ENCODE assay signal across 8 cellular contexts in genomic region chr1:167454929-167455785, GRCh38.
DNase-seq lines count a peak whose midpoint lies in the region; ATAC-seq, FAIRE-seq and TF ChIP-seq lines count a peak whose summit lies in the region.

No MANE protein-coding gene starts in this region.

- no peaks in the 10 kb centered on the region for H3K36me3 ChIP-seq in endothelial cell of umbilical vein (ENCODE audit: control insufficient read depth in 2 of 2, extremely low read depth in 1 of 2, insufficient read depth in 2 of 2, low read length in 2 of 2)
- H3K36me3 ChIP-seq in mucosa of descending colon (ENCODE audit: low read depth): no peaks in the 10 kb centered on the region

- H3K4me2 ChIP-seq in A549: peak overlapping the region; percentile 92
- peak overlapping the region; percentile 87 for H3K4me2 ChIP-seq in endothelial cell of umbilical vein (ENCODE audit: insufficient read depth, low read length)

- FAIRE-seq in A549 (lab: Jason Lieb, UNC) (no peak), endothelial cell of umbilical vein (lab: Jason Lieb, UNC) (peak; percentile 40)

- H2AFZ ChIP-seq in endothelial cell of umbilical vein (ENCODE audit: low read depth, low read length): peak overlapping the region; percentile 89

- peaks cover 4 to 14% of the 10 kb centered on the region in 2 experiments for H3K27me3 ChIP-seq in endothelial cell of umbilical vein (ENCODE audit: control insufficient read depth in 2 of 2, insufficient read depth in 2 of 2, low read length in 2 of 2)

- TF ChIP-seq POLR2A in A549 (IDR thresholded peaks at IDR 0.05; ENCODE audit: low read length): no peak; the same call in 1 of the 2 replicates
- peak; percentile 9 for TF ChIP-seq POLR2A in GM18505 (IDR thresholded peaks at IDR 0.05; ENCODE audit: borderline replicate concordance, extremely low read depth, insufficient read depth, insufficient read length)
- no peak for TF ChIP-seq POLR2A in endothelial cell of umbilical vein (IDR thresholded peaks at IDR 0.05; ENCODE audit: low read depth, low read length)

- peak; percentile 86 to 92 for ATAC-seq in A549
- ATAC-seq in GM18505 (IDR thresholded peaks at IDR 0.05; ENCODE audit: unreplicated experiment): peak; percentile 65
- ATAC-seq in HG03095 (IDR thresholded peaks at IDR 0.05; ENCODE audit: unreplicated experiment): peak; percentile 55
- peak; percentile 85 for ATAC-seq in mucosa of descending colon

- H3K4me1 ChIP-seq in A549: peaks cover 6% of the 10 kb centered on the region; the same call in 1 of the 3 replicates
- H3K4me1 ChIP-seq in endothelial cell of umbilical vein (ENCODE audit: control insufficient read depth, extremely low read depth, insufficient read depth, low read length): peaks cover 5% of the 10 kb centered on the region
- no peaks in the 10 kb centered on the region for H3K4me1 ChIP-seq in mucosa of descending colon (ENCODE audit: low read depth)

- no peaks in the 10 kb centered on the region for H4K20me1 ChIP-seq in endothelial cell of umbilical vein (replicated peaks; ENCODE audit: control insufficient read depth, extremely low read depth, insufficient read depth, low read length)

- DNase-seq in A549 (ENCODE audit: low read depth in 1 of 2, low spot score in 1 of 2) (peak; percentile 41 to 59), NCI-H748 treated with DMSO at 0.1 percent for 48 hours (lab: John Stamatoyannopoulos, UW) (peak; percentile 15), endothelial cell of umbilical vein (ENCODE audit: low read depth, low spot score) (peak; percentile 15), mucosa of descending colon (peak; percentile 73 to 88 (median 84))
- DNase-seq in activated CD8-positive, alpha-beta memory T cell treated with anti-CD3 and anti-CD28 coated beads, Interleukin-2, amount 50 U/mL, for 24 hours (ENCODE audit: extremely low read depth): peak; percentile 54
- peak; percentile 85 for DNase-seq in stimulated activated CD8-positive, alpha-beta memory T cell treated with anti-CD3 and anti-CD28 coated beads, Interleukin-4, amount 100 ng/mL, for 48 hours

- TF ChIP-seq CTCF in A549 (IDR thresholded peaks at IDR 0.05): no peak
- no peak for TF ChIP-seq CTCF in endothelial cell of umbilical vein (IDR thresholded peaks at IDR 0.05; ENCODE audit: extremely low read depth in 1 of 2, insufficient read depth in 1 of 2, low read depth in 1 of 2, low read length in 2 of 2)
- no peak for TF ChIP-seq CTCF in mucosa of descending colon (IDR thresholded peaks at IDR 0.05)

- no peaks in the 10 kb centered on the region for H3K9me3 ChIP-seq in A549
- H3K9me3 ChIP-seq in endothelial cell of umbilical vein (replicated peaks; ENCODE audit: control insufficient read depth, insufficient read depth, low read length): no peaks in the 10 kb centered on the region
- H3K9me3 ChIP-seq in mucosa of descending colon: no peaks in the 10 kb centered on the region

- 0% methylated on average over 9 of the region's 83 CpGs for WGBS in A549 (ENCODE audit: missing lambda C conversion rate)

- TF ChIP-seq EP300 in A549 (IDR thresholded peaks at IDR 0.05): no peak

- H3K4me3 ChIP-seq in A549: peak overlapping the region; percentile 68
- H3K4me3 ChIP-seq in endothelial cell of umbilical vein (replicated peaks in 1 of 3; ENCODE audit: insufficient read depth in 1 of 3, low read depth in 1 of 3, low read length in 3 of 3): peak overlapping the region; percentile 38 to 63 (median 52)
- peak overlapping the region; percentile 25 for H3K4me3 ChIP-seq in mucosa of descending colon

- H3K9ac ChIP-seq in endothelial cell of umbilical vein (replicated peaks; ENCODE audit: extremely low read depth, insufficient read depth, low read length): peak overlapping the region; percentile 34

- BruUV-seq in endothelial cell of umbilical vein (replicated peaks; lab: Mats Ljungman, UMichigan): no TSS peak

- intact Hi-C loops in endothelial cell of umbilical vein (cut with micrococcal nuclease) (no loop called here), mucosa of descending colon (cut with DNase I, micrococcal nuclease) (no loop called here)

- POLR2A ChIA-PET in A549 (lab: Yijun Ruan, JAX): interaction anchor here (0.9 to 2.3 kb wide), 9 partner anchors 9 to 235 kb away, joined by 3 to 9 read pairs (median 5); partner anchors contain the start of genes CREG1 and POU2F1
- POLR2A ChIA-PET in endothelial cell of umbilical vein (lab: Charles Lee): no interaction called here

- peak overlapping the region; percentile 82 to 89 for H3K27ac ChIP-seq in A549
- H3K27ac ChIP-seq in endothelial cell of umbilical vein (ENCODE audit: insufficient read depth, low read depth, low read length): no peak overlapping the region

- TF ChIP-seq RAD21 in A549 (conservative IDR thresholded peaks at IDR 0.05 in 1 of 2, IDR thresholded peaks at IDR 0.05 in 1 of 2): no peak

- H3K79me2 ChIP-seq in endothelial cell of umbilical vein (ENCODE audit: control insufficient read depth, insufficient read depth, low read length): no peaks in the 10 kb centered on the region

- dilution Hi-C loops in endothelial cell of umbilical vein (cut with MboI; ENCODE audit: extremely low pct_ligation_motif_present, low sequenced_read_pairs): no loop called here

- no peaks in the 10 kb centered on the region for H3K9me1 ChIP-seq in endothelial cell of umbilical vein (replicated peaks; ENCODE audit: control insufficient read depth, extremely low read depth, insufficient read depth, low read length)

- CTCF ChIA-PET in A549 (lab: Yijun Ruan, JAX) (interaction anchor here (0.6 to 3.6 kb wide), 18 partner anchors 8 to 396 kb away, joined by 3 to 23 read pairs (median 4); no protein-coding TSS in a partner anchor), endothelial cell of umbilical vein (lab: Charles Lee) (interaction anchor here (0.8 to 2.6 kb wide), 10 partner anchors 13 to 396 kb away, joined by 3 to 9 read pairs (median 4); partner anchors contain the start of gene POU2F1)

TF ChIP-seq in A549, 52 proteins besides CTCF, POLR2A, EP300 and RAD21:
- TF ChIP-seq ESRRA (IDR thresholded peaks at IDR 0.05; ENCODE audit: borderline replicate concordance, low read length): no peak
- 0 out of 5 replicates have a peak, but pooled peaks of 1 of the 2 experiments have one; percentile 31 for TF ChIP-seq JUN (IDR thresholded peaks at IDR 0.05)
- TF ChIP-seq MAX (IDR thresholded peaks at IDR 0.05): peak; percentile 55
- no peak for TF ChIP-seq NR3C1 (IDR thresholded peaks at IDR 0.05)
- TF ChIP-seq GATA3 (IDR thresholded peaks at IDR 0.05; ENCODE audit: borderline replicate concordance): 0 out of 2 replicates have a peak, but pooled peaks have one; percentile 34
- TF ChIP-seq HMGXB4 (CRISPR knock-in tag; IDR thresholded peaks at IDR 0.05; ENCODE audit: borderline replicate concordance): no peak
- no peak for TF ChIP-seq CBX2 (IDR thresholded peaks at IDR 0.05; ENCODE audit: borderline replicate concordance, low read depth)
- TF ChIP-seq PHF8 (IDR thresholded peaks at IDR 0.05; ENCODE audit: borderline replicate concordance, low read depth): peak; percentile 71; the same call in 1 of the 2 replicates

TF ChIP-seq in endothelial cell of umbilical vein, 7 proteins besides CTCF, POLR2A, EP300 and RAD21:
- TF ChIP-seq JUN (IDR thresholded peaks at IDR 0.05; ENCODE audit: borderline replicate concordance, insufficient read depth, insufficient read length, low read depth) (no peak), FOS (IDR thresholded peaks at IDR 0.05; ENCODE audit: borderline replicate concordance, insufficient read depth, low read length) (no peak), EZH2 (IDR thresholded peaks at IDR 0.05; ENCODE audit: borderline replicate concordance, low read depth, low read length, severe bottlenecking) (peak; percentile 43), POLR2AphosphoS5 (IDR thresholded peaks at IDR 0.05; ENCODE audit: insufficient read depth, low read depth, low read length) (no peak)

Comparison
In these comparisons a context has a peak if more than half of its experiments do, and no peak if none do; other contexts are left out.
1. DNase-seq: peak in every context shown above with its lines; median percentile 85 in stimulated activated CD8-positive, alpha-beta memory T cell treated with anti-CD3 and anti-CD28 coated beads, Interleukin-4, amount 100 ng/mL, for 48 hours; 84 in mucosa of descending colon; 54 in activated CD8-positive, alpha-beta memory T cell treated with anti-CD3 and anti-CD28 coated beads, Interleukin-2, amount 50 U/mL, for 24 hours; 50 in A549; 15 in NCI-H748 treated with DMSO at 0.1 percent for 48 hours; 15 in endothelial cell of umbilical vein.